ENCODE assay signal across 22 cellular contexts in the genomic region with DNA sequence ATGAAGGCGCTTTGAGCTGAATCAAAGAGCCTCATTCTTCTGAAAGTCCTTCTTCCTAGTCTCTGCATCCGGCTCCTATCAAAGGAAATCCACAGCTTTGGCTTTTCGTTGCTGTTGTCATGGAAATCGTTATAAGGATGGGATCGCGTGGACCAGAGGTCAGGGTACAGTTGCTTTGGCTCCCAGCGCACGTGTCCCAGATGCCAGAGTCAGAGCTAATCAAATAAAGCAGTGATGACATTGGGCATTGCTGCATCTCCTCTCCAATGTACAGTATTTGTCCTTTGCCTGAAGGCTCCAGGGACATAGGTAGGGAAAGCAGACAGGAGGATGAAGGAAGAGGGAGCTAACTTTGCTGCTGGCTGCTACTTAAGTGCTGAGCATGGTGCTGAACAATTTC.
A peak's percentile ranks its signal among the peaks of the same experiment; 100 is the strongest.
DNase-seq lines count a peak whose midpoint lies in the region; ATAC-seq, FAIRE-seq and TF ChIP-seq lines count a peak whose summit lies in the region.
"Had no signal": no experiment of that assay in that cellular context is flagged by ENCODE, and none has a peak within 500 bp of the region (broad histone marks: within the 10 kb centered on the region; RNA-seq: fewer than 3 reads in every experiment).

No MANE protein-coding gene starts in this region.

- BruUV-seq in HepG2 (replicated peaks; lab: Mats Ljungman, UMichigan): no TSS peak

- no peak overlapping the region for H3K4me3 ChIP-seq in HepG2 (replicated peaks in 1 of 3; ENCODE audit: insufficient read depth in 1 of 3, low read depth in 2 of 3, low read length in 3 of 3)
- H3K4me3 ChIP-seq: BLaER1, SJCRH30 had no signal

- H3K79me2 ChIP-seq in HepG2 (ENCODE audit: insufficient read depth, low read length): no peaks in the 10 kb centered on the region

- H3K4me2 ChIP-seq in HepG2 (ENCODE audit: low read depth, low read length): no peak overlapping the region
- H3K4me2 ChIP-seq: BLaER1 had no signal

- peaks cover under 1 to 25% of the 10 kb centered on the region in 2 experiments; a peak in 2 of 5 replicates for H3K27me3 ChIP-seq in HepG2 (ENCODE audit: control insufficient read depth in 1 of 2, insufficient read depth in 2 of 2, low read length in 2 of 2)
- H3K27me3 ChIP-seq: BLaER1, SJCRH30 had no signal

- peak; percentile 69 for ATAC-seq in HepG2
- no peak for ATAC-seq in Right ventricle myocardium superior (ENCODE audit: poor library complexity)
- no peak for ATAC-seq in HG03025 (IDR thresholded peaks at IDR 0.05; ENCODE audit: low FRiP score, unreplicated experiment)
- ATAC-seq: PC-3 had no signal

- no peaks in the 10 kb centered on the region for H4K20me1 ChIP-seq in HepG2 (ENCODE audit: insufficient read depth, low read length)
- H4K20me1 ChIP-seq: BLaER1 had no signal

- FAIRE-seq in HepG2 (lab: Jason Lieb, UNC): no peak
- FAIRE-seq: GM18507 had no signal

- no peak for TF ChIP-seq RAD21 in HepG2 (CRISPR knock-in tag; IDR thresholded peaks at IDR 0.05)

- no peaks in the 10 kb centered on the region for H3K9me3 ChIP-seq in HepG2 (ENCODE audit: low read length)
- H3K9me3 ChIP-seq: SJCRH30 had no signal

- no peak overlapping the region for H2AFZ ChIP-seq in HepG2 (ENCODE audit: low read length)

- TF ChIP-seq EP300 in HepG2 (IDR thresholded peaks at IDR 0.05; ENCODE audit: low read depth in 2 of 2, low read length in 2 of 2) (no peak), HepG2 (CRISPR knock-in tag; IDR thresholded peaks at IDR 0.05; ENCODE audit: borderline replicate concordance) (no peak)

- H3K9ac ChIP-seq in HepG2 (ENCODE audit: insufficient read depth, low read depth, low read length): no peak overlapping the region
- H3K9ac ChIP-seq: BLaER1 had no signal

- in situ Hi-C loops in HepG2 (cut with HindIII; ENCODE audit: extremely low pct_ligation_motif_present, low pct_unique_long_range_greater_than_20kb): no loop called here

- DNase-seq in NCI-H748 (lab: John Stamatoyannopoulos, UW; ENCODE audit: unreplicated experiment): peak; percentile 43
- no peak for DNase-seq in NCI-H748 treated with DMSO at 0.1 percent for 48 hours (lab: John Stamatoyannopoulos, UW)
- peak; percentile 92 for DNase-seq in SK-N-DZ (ENCODE audit: low spot score)
- DNase-seq in HepG2 (ENCODE audit: low spot score): peak; percentile 13
- DNase-seq in Right ventricle myocardium superior: no peak
- DNase-seq in glomerular visceral epithelial cell (ENCODE audit: extremely low spot score): no peak
- DNase-seq: CD4-positive, alpha-beta T cell; COR-L47; DMS53; GOT3; HCEC 1CT; NCI-H1048; NCI-H1694; NCI-H2029 treated with DMSO at 0.1 percent for 48 hours; NCI-H510A; NCI-H774; NK-92 treated with Interleukin-12 subunit alpha and Interleukin-12 subunit beta, amount 100 ng/mL, for 24 hours; PC-3; SJCRH30 had no signal

- TF ChIP-seq POLR2A in HepG2 (IDR thresholded peaks at IDR 0.05; ENCODE audit: insufficient read depth in 1 of 2, low read depth in 2 of 2, low read length in 2 of 2): no peak

- intact Hi-C loops in HepG2 (cut with micrococcal nuclease; ENCODE audit: unreplicated experiment): no loop called here
- intact Hi-C loops in Right ventricle myocardium superior (cut with DNase I): no loop called here

- CTCF ChIA-PET in HepG2 (lab: Yijun Ruan, JAX; ENCODE audit: low intra/inter-chr PET ratio, low total read pairs): no interaction called here

- TF ChIP-seq CTCF in HepG2 (CRISPR knock-in tag; IDR thresholded peaks at IDR 0.05): no peak

- no peaks in the 10 kb centered on the region for H3K36me3 ChIP-seq in HepG2 (replicated peaks in 1 of 2; ENCODE audit: control insufficient read depth in 1 of 2, insufficient read depth in 2 of 2, low read length in 2 of 2)
- H3K36me3 ChIP-seq: BLaER1 had no signal

- POLR2A ChIA-PET in HepG2 (lab: Yijun Ruan, JAX): no interaction called here

- no peak overlapping the region for H3K27ac ChIP-seq in HepG2 (ENCODE audit: extremely low read length, insufficient read depth, low read length)
- H3K27ac ChIP-seq: BLaER1, SJCRH30 had no signal

- WGBS in HepG2 (ENCODE audit: low lambda C conversion rate): 12% methylated on average over 7 of the region's 8 CpGs

- H3K4me1 ChIP-seq in HepG2 (ENCODE audit: insufficient read depth, low read length): no peaks in the 10 kb centered on the region
- H3K4me1 ChIP-seq: BLaER1, SJCRH30 had no signal

TF ChIP-seq in HepG2, 621 proteins besides CTCF, POLR2A, EP300 and RAD21:
- no peak for TF ChIP-seq ZNF274 (CRISPR knock-in tag; IDR thresholded peaks at IDR 0.05)
- no peak for TF ChIP-seq ETV6 (CRISPR knock-in tag; conservative IDR thresholded peaks at IDR 0.05)
- TF ChIP-seq HNF4A (CRISPR knock-in tag; IDR thresholded peaks at IDR 0.05): peak; percentile 59
- TF ChIP-seq NR2F2 (IDR thresholded peaks at IDR 0.05; ENCODE audit: borderline replicate concordance, low read depth): no peak
- peak; percentile 92 for TF ChIP-seq BHLHE40 (IDR thresholded peaks at IDR 0.05; ENCODE audit: low read length)

Comparison
In these comparisons a context has a peak if more than half of its experiments do, and no peak if none do; other contexts are left out.
1. DNase-seq: peak in NCI-H748 (single experiment), SK-N-DZ (single experiment) and HepG2 (single experiment); none in NCI-H748 treated with DMSO at 0.1 percent for 48 hours (single experiment), Right ventricle myocardium superior (single experiment) and glomerular visceral epithelial cell (single experiment).